Comparison of ENCODE assay signal across 3 cellular contexts in genomic region chr6:158391977-158392376, GRCh38.
DNase-seq lines count a peak whose midpoint lies in the region; ATAC-seq, FAIRE-seq and TF ChIP-seq lines count a peak whose summit lies in the region.
"Not testable (repeated sequence)": the region's sequence is repeated elsewhere in the genome, so short reads cannot be mapped to it uniquely, and the experiment has no call there.

No MANE protein-coding gene starts in this region.

- in situ Hi-C loops in K562 (cut with MboI); HepG2 (cut with HindIII; ENCODE audit: extremely low pct_ligation_motif_present, low pct_unique_long_range_greater_than_20kb): not testable (repeated sequence)

- ATAC-seq in K562, HepG2: not testable (repeated sequence)

- not testable (repeated sequence) for FAIRE-seq in K562 (lab: Jason Lieb, UNC); HepG2 (lab: Jason Lieb, UNC)

- not testable (repeated sequence) for H3K9me3 ChIP-seq in HEK293 (ENCODE audit: control insufficient read depth, insufficient read depth, low read depth, low read length); K562 (replicated peaks; ENCODE audit: control insufficient read depth, insufficient read depth, low read depth, low read length)
- peaks cover 23% of the 10 kb centered on the region for H3K9me3 ChIP-seq in HepG2 (ENCODE audit: low read length)

- not testable (repeated sequence) for DNase-seq in K562 (ENCODE audit: extremely low read depth in 1 of 4, low spot score in 3 of 4); HepG2 (ENCODE audit: low spot score)

- not testable (repeated sequence) for BruUV-seq in K562 (replicated peaks; lab: Mats Ljungman, UMichigan); HepG2 (replicated peaks; lab: Mats Ljungman, UMichigan)

- not testable (repeated sequence) for TF ChIP-seq RAD21 in K562 (CRISPR knock-in tag; conservative IDR thresholded peaks at IDR 0.05 in 1 of 2, IDR thresholded peaks at IDR 0.05 in 1 of 2); HepG2 (CRISPR knock-in tag; IDR thresholded peaks at IDR 0.05)

- not testable (repeated sequence) for H3K36me3 ChIP-seq in HEK293 (ENCODE audit: control insufficient read depth in 2 of 2, insufficient read depth in 1 of 2, low read length in 2 of 2); K562 (ENCODE audit: control insufficient read depth, insufficient read depth, low read length); HepG2 (replicated peaks in 1 of 2; ENCODE audit: control insufficient read depth in 1 of 2, insufficient read depth in 2 of 2, low read length in 2 of 2)

- H3K9me1 ChIP-seq in K562 (ENCODE audit: control insufficient read depth, insufficient read depth, low read length), result not testable (repeated sequence)

- POLR2A ChIA-PET in HEK293 (lab: Yijun Ruan, JAX); HepG2 (lab: Yijun Ruan, JAX): not testable (repeated sequence)
- POLR2A ChIA-PET in K562 (lab: Yijun Ruan, JAX), result interaction anchor here (0.6 to 1.2 kb wide), 2 partner anchors 10 to 69 kb away, joined by 3 read pairs; no protein-coding TSS in a partner anchor

- not testable (repeated sequence) for H3K4me3 ChIP-seq in HEK293 (ENCODE audit: low read depth, low read length); K562; HepG2 (replicated peaks in 1 of 3; ENCODE audit: insufficient read depth in 1 of 3, low read depth in 2 of 3, low read length in 3 of 3)

- H3K27ac ChIP-seq in HEK293 (ENCODE audit: extremely low read depth, low read depth, low read length); K562 (ENCODE audit: extremely low read depth, low read depth, low read length); HepG2 (ENCODE audit: extremely low read length, insufficient read depth, low read length): not testable (repeated sequence)

- H3K4me2 ChIP-seq in K562 (ENCODE audit: insufficient read depth, low read length); HepG2 (ENCODE audit: low read depth, low read length): not testable (repeated sequence)

- H3K27me3 ChIP-seq in K562 (ENCODE audit: control insufficient read depth in 2 of 2, insufficient read depth in 2 of 2, low read length in 2 of 2); HepG2 (ENCODE audit: control insufficient read depth in 1 of 2, insufficient read depth in 2 of 2, low read length in 2 of 2): not testable (repeated sequence)

- not testable (repeated sequence) for TF ChIP-seq CTCF in HEK293 (tag by site-specific recombination; IDR thresholded peaks at IDR 0.05); K562 (IDR thresholded peaks at IDR 0.05 in 2 of 3, conservative IDR thresholded peaks at IDR 0.05 in 1 of 3; ENCODE audit: insufficient read depth in 2 of 3, low read depth in 1 of 3, low read length in 3 of 3); HepG2 (CRISPR knock-in tag; IDR thresholded peaks at IDR 0.05)

- not testable (repeated sequence) for H4K20me1 ChIP-seq in K562 (replicated peaks; ENCODE audit: control insufficient read depth, insufficient read depth, low read length); HepG2 (ENCODE audit: insufficient read depth, low read length)

- WGBS in K562 (ENCODE audit: insufficient coverage, low coverage, missing lambda C conversion rate), result 69% methylated on average over 4 of the region's 4 CpGs
- WGBS in HepG2 (ENCODE audit: low lambda C conversion rate), result 97% methylated on average over 4 of the region's 4 CpGs

- not testable (repeated sequence) for TF ChIP-seq EP300 in K562 (IDR thresholded peaks at IDR 0.05; ENCODE audit: low read length); HepG2 (IDR thresholded peaks at IDR 0.05; ENCODE audit: low read depth in 2 of 2, low read length in 2 of 2); HepG2 (CRISPR knock-in tag; IDR thresholded peaks at IDR 0.05; ENCODE audit: borderline replicate concordance)

- intact Hi-C loops in K562 (cut with micrococcal nuclease); HepG2 (cut with micrococcal nuclease; ENCODE audit: unreplicated experiment): not testable (repeated sequence)

- CTCF ChIA-PET in HEK293 (lab: Yijun Ruan, JAX), result interaction anchor here (1.0 kb wide), 1 partner anchor 171 kb away, joined by 4 read pairs; no protein-coding TSS in a partner anchor
- CTCF ChIA-PET in K562 (lab: Yijun Ruan, JAX; ENCODE audit: low intra/inter-chr PET ratio); HepG2 (lab: Yijun Ruan, JAX; ENCODE audit: low intra/inter-chr PET ratio, low total read pairs): not testable (repeated sequence)

- TF ChIP-seq POLR2A in K562 (conservative IDR thresholded peaks at IDR 0.05); HepG2 (IDR thresholded peaks at IDR 0.05; ENCODE audit: insufficient read depth in 1 of 2, low read depth in 2 of 2, low read length in 2 of 2): not testable (repeated sequence)

- H3K9ac ChIP-seq in K562 (ENCODE audit: insufficient read depth in 1 of 2, low read depth in 2 of 2, low read length in 2 of 2); HepG2 (ENCODE audit: insufficient read depth, low read depth, low read length): not testable (repeated sequence)

- H3K79me2 ChIP-seq in K562 (ENCODE audit: control insufficient read depth, insufficient read depth, low read length), result not testable (repeated sequence)
- peaks cover 11% of the 10 kb centered on the region for H3K79me2 ChIP-seq in HepG2 (ENCODE audit: insufficient read depth, low read length)

- not testable (repeated sequence) for H3K4me1 ChIP-seq in HEK293 (ENCODE audit: control insufficient read depth, insufficient read depth, low read length); K562 (replicated peaks in 1 of 2; ENCODE audit: control insufficient read depth in 2 of 2, insufficient read depth in 2 of 2, low read length in 2 of 2)
- H3K4me1 ChIP-seq in HepG2 (ENCODE audit: insufficient read depth, low read length), result peaks cover 30% of the 10 kb centered on the region

- H2AFZ ChIP-seq in K562 (ENCODE audit: low read depth, low read length); HepG2 (ENCODE audit: low read length): not testable (repeated sequence)

TF ChIP-seq in HEK293, 187 proteins besides CTCF, POLR2A, EP300 and RAD21:
- TF ChIP-seq SETDB1 (IDR thresholded peaks at IDR 0.05; ENCODE audit: insufficient read length, low read length), result peak; percentile 85
TF ChIP-seq in HEK293: peak in this region for 1; not testable (repeated sequence) for 186.

TF ChIP-seq in K562, 482 proteins besides CTCF, POLR2A, EP300 and RAD21:
- TF ChIP-seq ZNF431 (CRISPR knock-in tag; IDR thresholded peaks at IDR 0.05), result peak; percentile 98
- peak; percentile 6 for TF ChIP-seq ZFP36 (IDR thresholded peaks at IDR 0.05; ENCODE audit: low read depth, low read length, partially characterized antibody)

TF ChIP-seq in HepG2, 621 proteins besides CTCF, POLR2A, EP300 and RAD21:
- peak; percentile 100 for TF ChIP-seq ZNF431 (CRISPR knock-in tag; IDR thresholded peaks at IDR 0.05; ENCODE audit: borderline replicate concordance, low read depth)
TF ChIP-seq in HepG2: peak in this region for 1; not testable (repeated sequence) for 620.
